16 cellular contexts compared by ENCODE assay signal in genomic region chr3:42763023-42763422, GRCh38. TPM values are rescaled to one million over a fixed set of nuclear protein-coding genes. Genes with fewer than 3 reads are reported as not detected.
DNase-seq lines count a peak whose midpoint lies in the region; ATAC-seq, FAIRE-seq and TF ChIP-seq lines count a peak whose summit lies in the region.
"Had no signal": no experiment of that assay in that cellular context is flagged by ENCODE, and none has a peak within 500 bp of the region (broad histone marks: within the 10 kb centered on the region; RNA-seq: fewer than 3 reads in every experiment).

No MANE protein-coding gene starts in this region.

- peak overlapping the region; percentile 33 for H2AFZ ChIP-seq in GM12878 (ENCODE audit: control insufficient read depth, low read depth, low read length)

- no peak for FAIRE-seq in GM12878 (lab: Jason Lieb, UNC)

- no peaks in the 10 kb centered on the region for H3K4me1 ChIP-seq in GM12878 (ENCODE audit: control insufficient read depth, insufficient read depth, low read length)
- peaks cover 40% of the 10 kb centered on the region for H3K4me1 ChIP-seq in lower lobe of right lung
- H3K4me1 ChIP-seq in effector memory CD4-positive, alpha-beta T cell (ENCODE audit: control insufficient read depth, insufficient read depth, low read length, poor library complexity, severe bottlenecking), result no peaks in the 10 kb centered on the region
- H3K4me1 ChIP-seq: Peyer's patch, uterus had no signal

- H4K20me1 ChIP-seq in GM12878 (ENCODE audit: control insufficient read depth, insufficient read depth), result no peaks in the 10 kb centered on the region

- H3K27me3 ChIP-seq in GM12878 (replicated peaks in 1 of 2; ENCODE audit: control insufficient read depth in 2 of 2, insufficient read depth in 2 of 2, low read length in 1 of 2) (no peaks in the 10 kb centered on the region; a peak in 1 of 4 replicates), lower lobe of right lung (ENCODE audit: low read depth) (no peaks in the 10 kb centered on the region)
- H3K27me3 ChIP-seq in effector memory CD4-positive, alpha-beta T cell (replicated peaks; ENCODE audit: control insufficient read depth, insufficient read depth, low read length, poor library complexity, severe bottlenecking), result no peaks in the 10 kb centered on the region
- H3K27me3 ChIP-seq: Peyer's patch, uterus had no signal

- SMC1A ChIA-PET in GM12878 (lab: Charles Lee; ENCODE audit: uncharacterized antibody, unreplicated experiment), result interaction anchor here (0.6 to 2.1 kb wide), 4 partner anchors 16 to 77 kb away, joined by 3 to 7 read pairs (median 4); no protein-coding TSS in a partner anchor

- BruUV-seq in GM12878 (replicated peaks; lab: Mats Ljungman, UMichigan), result no TSS peak

- no peak for TF ChIP-seq RAD21 in GM12878 (IDR thresholded peaks at IDR 0.05; ENCODE audit: insufficient read depth, low read depth, low read length)

- H3K4me2 ChIP-seq in GM12878 (ENCODE audit: control insufficient read depth, insufficient read depth), result peak overlapping the region; percentile 44; the same call in 1 of the 2 replicates

- H3K9ac ChIP-seq in GM12878 (ENCODE audit: control insufficient read depth, insufficient read depth, low read length), result no peak overlapping the region; the same call in 1 of the 2 replicates

- intact Hi-C loops in GM12878 (cut with micrococcal nuclease; ENCODE audit: unreplicated experiment) (no loop called here), lower lobe of right lung (cut with DNase I) (no loop called here)

- H3K36me3 ChIP-seq in GM12878 (ENCODE audit: control insufficient read depth in 2 of 2, insufficient read depth in 2 of 2, low read length in 1 of 2), result no peaks in the 10 kb centered on the region
- H3K36me3 ChIP-seq in lower lobe of right lung, result no peaks in the 10 kb centered on the region
- no peaks in the 10 kb centered on the region for H3K36me3 ChIP-seq in effector memory CD4-positive, alpha-beta T cell (ENCODE audit: control insufficient read depth, insufficient read depth, low read length)
- H3K36me3 ChIP-seq: Peyer's patch, uterus had no signal

- H3K27ac ChIP-seq in 22Rv1 (peak overlapping the region; percentile 5; the same call in 1 of the 2 replicates), GM12878 (ENCODE audit: control insufficient read depth, insufficient read depth) (no peak overlapping the region), lower lobe of right lung (peak overlapping the region; percentile 39)
- H3K27ac ChIP-seq in effector memory CD4-positive, alpha-beta T cell (ENCODE audit: insufficient read depth, low read length, poor library complexity, severe bottlenecking), result no peak overlapping the region
- H3K27ac ChIP-seq: uterus had no signal

- no peaks in the 10 kb centered on the region for H3K79me2 ChIP-seq in GM12878 (ENCODE audit: control insufficient read depth, insufficient read depth, low read length)

- DNase-seq in GM12878 (ENCODE audit: low read depth, low spot score) (no peak), lower lobe of right lung (no peak), cerebellar cortex (ENCODE audit: low spot score) (no peak), NCI-H510A (lab: John Stamatoyannopoulos, UW) (no peak)
- no peak for DNase-seq in effector memory CD4-positive, alpha-beta T cell
- DNase-seq in activated effector memory CD4-positive, alpha-beta T cell treated with Interleukin-2 at 50 U/mL for 16 hours, result no peak
- DNase-seq: activated CD4-positive, alpha-beta memory T cell treated with anti-CD3 and anti-CD28 coated beads for 36 hours; foreskin melanocyte; left cardiac atrium; nephron progenitor cell; stimulated activated CD4-positive, alpha-beta T cell treated with anti-CD3 and anti-CD28 coated beads, Interleukin-12 subunit alpha, Interleukin-12 subunit beta, amount 100 ng/mL, for 4 hours; T1000; uterus had no signal

- RAD21 ChIA-PET in GM12878 (lab: Charles Lee; ENCODE audit: unreplicated experiment), result no interaction called here

- no peak for TF ChIP-seq EP300 in GM12878 (IDR thresholded peaks at IDR 0.05; ENCODE audit: borderline replicate concordance in 1 of 2, control insufficient read depth in 1 of 2, low read depth in 2 of 2, low read length in 2 of 2)

- in situ Hi-C loops in GM12878 (cut with MboI), result no loop called here

- ATAC-seq in HG02852 (IDR thresholded peaks at IDR 0.05; ENCODE audit: unreplicated experiment) (peak; percentile 41), GM12878 (peak; percentile 82), lower lobe of right lung (no peak)

- TF ChIP-seq CTCF in 22Rv1 (IDR thresholded peaks at IDR 0.05) (no peak), GM12878 (IDR thresholded peaks at IDR 0.05 in 2 of 3, conservative IDR thresholded peaks at IDR 0.05 in 1 of 3; ENCODE audit: control insufficient read depth in 2 of 3, extremely low read depth in 1 of 3, insufficient read depth in 1 of 3, low read depth in 3 of 3, low read length in 3 of 3) (no peak), lower lobe of right lung (IDR thresholded peaks at IDR 0.05) (no peak)

- no peak overlapping the region for H3K4me3 ChIP-seq in GM12878
- no peak overlapping the region for H3K4me3 ChIP-seq in lower lobe of right lung
- no peak overlapping the region for H3K4me3 ChIP-seq in effector memory CD4-positive, alpha-beta T cell (ENCODE audit: insufficient read depth, low read depth, low read length, poor library complexity, severe bottlenecking)
- H3K4me3 ChIP-seq: Peyer's patch, uterus had no signal

- POLR2A ChIA-PET in GM12878 (lab: Charles Lee), result no interaction called here

- TF ChIP-seq POLR2A in GM12878 (IDR thresholded peaks at IDR 0.05; ENCODE audit: low read depth, low read length), result no peak

- CTCF ChIA-PET in GM12878 (lab: Yijun Ruan, JAX), result interaction anchor here (1.8 kb wide), 1 partner anchor 8 kb away, joined by 5 read pairs; no protein-coding TSS in a partner anchor

- 22% methylated on average over 2 of the region's 2 CpGs for WGBS in GM12878 (ENCODE audit: insufficient coverage, insufficient replicate concordance, low lambda C conversion rate, missing lambda C conversion rate)

- no peaks in the 10 kb centered on the region for H3K9me3 ChIP-seq in GM12878 (replicated peaks; ENCODE audit: control insufficient read depth, insufficient read depth, low read length)
- no peaks in the 10 kb centered on the region for H3K9me3 ChIP-seq in lower lobe of right lung
- H3K9me3 ChIP-seq in effector memory CD4-positive, alpha-beta T cell (ENCODE audit: control insufficient read depth, low read length), result no peaks in the 10 kb centered on the region
- H3K9me3 ChIP-seq: Peyer's patch, uterus had no signal

RNA-seq across cellular contexts. Expression of gene CCDC13, which starts 10.0 kb away (rescaled TPM):
- not detected in 2 replicates for total RNA-seq in GM12878 (2013; cell fraction: nucleolus; rRNA removed)
- total RNA-seq in GM12878 (2014; rRNA removed), result 0.33 TPM in 1 of 2 replicates, not detected in the other
- total RNA-seq in GM12878 (2014; rRNA removed; fragmentation: Illumina TruSeq; extraction: Trizol), result 0.13 TPM in 1 of 2 replicates, not detected in the other
- total RNA-seq in GM12878 (2021), result 0.16 TPM in 1 of 2 replicates, not detected in the other
- not detected for polyA plus RNA-seq in GM12878 (2011; ENCODE audit: low read depth)
- polyA plus RNA-seq in GM12878 (2011; rRNA removed), result 0.29 and 0.81 TPM in 2 replicates
- polyA plus RNA-seq in GM12878 (2011; cell fraction: cytosol; rRNA removed), result 0.32 and 0.33 TPM in 2 replicates
- polyA plus RNA-seq in GM12878 (2011; cell fraction: nucleus; rRNA removed), result 1.1 TPM in 2 replicates
- polyA plus RNA-seq in GM12878 (2012), result 0.34 and 0.37 TPM in 2 replicates
- 0.14 and 0.31 TPM in 2 replicates for polyA plus RNA-seq in GM12878 (2014; fragmentation: Illumina TruSeq; extraction: Trizol)
- under 1 TPM in 1 of 2 experiments, not detected in 1; 0.35 TPM for polyA plus RNA-seq in GM12878 (2014; fragmentation: Nextera tagmentation; extraction: Ambion mirVana)
- polyA plus RNA-seq in GM12878 (2014; rRNA removed), result 0.69 and 0.81 TPM in 2 replicates
- polyA plus RNA-seq in GM12878 (2016; fragmentation: Nextera tagmentation; extraction: Ambion mirVana), result under 1 TPM in 1 of 2 experiments, not detected in 1; 0.19 TPM
- 0.46 TPM in 1 of 2 replicates, not detected in the other for polyA minus RNA-seq in GM12878 (2011; rRNA and poly(A)+ RNA removed)
- not detected in 2 replicates for polyA minus RNA-seq in GM12878 (2011; cell fraction: cytosol; rRNA and poly(A)+ RNA removed)
- polyA minus RNA-seq in GM12878 (2011; cell fraction: nucleus; rRNA and poly(A)+ RNA removed), result 0.48 TPM in 1 of 2 replicates, not detected in the other
- total RNA-seq in lower lobe of right lung, result 2.5 TPM

RNA-seq across cellular contexts. Expression of gene HIGD1A, which starts 41.3 kb away (rescaled TPM):
- 16.7 and 20.1 TPM in 2 replicates for total RNA-seq in GM12878 (2013; cell fraction: nucleolus; rRNA removed)
- 91.6 and 116 TPM in 2 replicates for total RNA-seq in GM12878 (2014; rRNA removed)
- 132 and 135 TPM in 2 replicates for total RNA-seq in GM12878 (2014; rRNA removed; fragmentation: Illumina TruSeq; extraction: Trizol)
- total RNA-seq in GM12878 (2021), result 68.2 and 73.9 TPM in 2 replicates
- 66.9 TPM for polyA plus RNA-seq in GM12878 (2011; ENCODE audit: low read depth)
- polyA plus RNA-seq in GM12878 (2011; rRNA removed), result 179 and 268 TPM in 2 replicates
- polyA plus RNA-seq in GM12878 (2011; cell fraction: cytosol; rRNA removed), result 48.2 and 57.0 TPM in 2 replicates
- 41.2 and 48.6 TPM in 2 replicates for polyA plus RNA-seq in GM12878 (2011; cell fraction: nucleus; rRNA removed)
- 71.3 and 86.8 TPM in 2 replicates for polyA plus RNA-seq in GM12878 (2012)
- 171 and 178 TPM in 2 replicates for polyA plus RNA-seq in GM12878 (2014; fragmentation: Illumina TruSeq; extraction: Trizol)
- polyA plus RNA-seq in GM12878 (2014; fragmentation: Nextera tagmentation; extraction: Ambion mirVana), result 100 to 1,000 TPM; 405 to 487 TPM
- 90.3 and 119 TPM in 2 replicates for polyA plus RNA-seq in GM12878 (2014; rRNA removed)
- 100 to 1,000 TPM; 254 to 271 TPM for polyA plus RNA-seq in GM12878 (2016; fragmentation: Nextera tagmentation; extraction: Ambion mirVana)
- 28.0 and 49.1 TPM in 2 replicates for polyA minus RNA-seq in GM12878 (2011; rRNA and poly(A)+ RNA removed)
- 19.1 and 19.4 TPM in 2 replicates for polyA minus RNA-seq in GM12878 (2011; cell fraction: cytosol; rRNA and poly(A)+ RNA removed)
- polyA minus RNA-seq in GM12878 (2011; cell fraction: nucleus; rRNA and poly(A)+ RNA removed), result 8.6 and 14.2 TPM in 2 replicates
- total RNA-seq in lower lobe of right lung, result 83.8 TPM

RNA-seq across cellular contexts. Expression of gene ACKR2, which starts 46.2 kb away (rescaled TPM):
- total RNA-seq in GM12878 (2013; cell fraction: nucleolus; rRNA removed), result 1.2 and 2.2 TPM in 2 replicates
- total RNA-seq in GM12878 (2014; rRNA removed), result 0.05 TPM in 1 of 2 replicates, not detected in the other
- 0.18 TPM in 1 of 2 replicates, not detected in the other for total RNA-seq in GM12878 (2014; rRNA removed; fragmentation: Illumina TruSeq; extraction: Trizol)
- 0.36 and 0.82 TPM in 2 replicates for total RNA-seq in GM12878 (2021)
- polyA plus RNA-seq in GM12878 (2011; ENCODE audit: low read depth), result not detected
- polyA plus RNA-seq in GM12878 (2011; rRNA removed), result 0.13 and 0.35 TPM in 2 replicates
- polyA plus RNA-seq in GM12878 (2011; cell fraction: cytosol; rRNA removed), result 0.06 and 0.10 TPM in 2 replicates
- polyA plus RNA-seq in GM12878 (2011; cell fraction: nucleus; rRNA removed), result 0.31 and 0.36 TPM in 2 replicates
- polyA plus RNA-seq in GM12878 (2012), result 0.18 and 0.30 TPM in 2 replicates
- 0.28 and 0.36 TPM in 2 replicates for polyA plus RNA-seq in GM12878 (2014; fragmentation: Illumina TruSeq; extraction: Trizol)
- polyA plus RNA-seq in GM12878 (2014; fragmentation: Nextera tagmentation; extraction: Ambion mirVana), result under 1 TPM; 0.05 TPM
- 0.10 and 0.91 TPM in 2 replicates for polyA plus RNA-seq in GM12878 (2014; rRNA removed)
- polyA plus RNA-seq in GM12878 (2016; fragmentation: Nextera tagmentation; extraction: Ambion mirVana), result under 1 TPM in 1 of 2 experiments, not detected in 1; 0.17 TPM
- 0.22 and 0.36 TPM in 2 replicates for polyA minus RNA-seq in GM12878 (2011; rRNA and poly(A)+ RNA removed)
- polyA minus RNA-seq in GM12878 (2011; cell fraction: cytosol; rRNA and poly(A)+ RNA removed), result not detected in 2 replicates
- 0.36 and 0.77 TPM in 2 replicates for polyA minus RNA-seq in GM12878 (2011; cell fraction: nucleus; rRNA and poly(A)+ RNA removed)
- 5.3 TPM for total RNA-seq in lower lobe of right lung

Comparison
In these comparisons a context has a peak if more than half of its experiments do, and no peak if none do; other contexts are left out.
1. H3K27ac ChIP-seq: peak in 22Rv1 (single experiment) and lower lobe of right lung (single experiment); none in GM12878 (single experiment) and effector memory CD4-positive, alpha-beta T cell (single experiment).
2. ATAC-seq: peak in HG02852 (single experiment) and GM12878 (single experiment); none in lower lobe of right lung (0 of 2).